ENCODE assay signal across 11 cellular contexts in the genomic region with DNA sequence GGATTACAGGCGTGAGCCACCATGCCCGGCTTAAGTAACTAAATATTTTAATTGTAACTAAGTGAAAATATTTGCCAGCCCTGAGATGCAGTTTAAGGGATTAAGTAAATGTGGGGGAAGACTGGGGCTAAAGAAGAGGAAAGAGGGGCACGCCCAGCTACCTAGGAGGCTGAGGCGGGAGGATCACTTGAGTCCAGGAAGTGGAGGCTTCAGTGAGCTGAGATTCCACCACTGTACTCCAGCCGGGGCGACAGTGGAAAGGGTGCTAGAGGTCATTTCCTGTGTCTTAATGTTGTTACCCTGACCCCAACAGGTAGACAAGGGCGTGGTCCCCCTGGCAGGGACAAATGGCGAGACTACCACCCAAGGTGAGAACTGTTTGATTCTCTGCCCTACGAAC. TPM values are rescaled to one million over a fixed set of nuclear protein-coding genes. Genes with fewer than 3 reads are reported as not detected.
DNase-seq lines count a peak whose midpoint lies in the region; ATAC-seq and TF ChIP-seq lines count a peak whose summit lies in the region.
"Had no signal": no experiment of that assay in that cellular context is flagged by ENCODE, and none has a peak within 500 bp of the region (broad histone marks: within the 10 kb centered on the region; RNA-seq: fewer than 3 reads in every experiment).

No MANE protein-coding gene starts in this region.

- H3K27me3 Mint-ChIP-seq in activated T-helper 17 cell treated with anti-CD3 and anti-CD28 coated beads, Interleukin-2, amount 50 U/mL, for 72 hours = no peaks in the 10 kb centered on the region

- H3K79me1 ChIP-seq in mesenchymal stem cell (replicated peaks; ENCODE audit: low read length, poor library complexity, severe bottlenecking) = peaks cover 11% of the 10 kb centered on the region

- H3K9me3 ChIP-seq in right atrium auricular region (no peaks in the 10 kb centered on the region), mesenchymal stem cell (ENCODE audit: control insufficient read depth, low read length) (no peaks in the 10 kb centered on the region), upper lobe of right lung (no peaks in the 10 kb centered on the region)
- H3K9me3 ChIP-seq: mucosa of descending colon had no signal

- no peak overlapping the region for H2BK5ac ChIP-seq in mesenchymal stem cell (ENCODE audit: low read depth, low read length, poor library complexity, severe bottlenecking)

- H2BK12ac ChIP-seq in mesenchymal stem cell (ENCODE audit: low read length in 2 of 2) = no peak overlapping the region

- H2BK120ac ChIP-seq in mesenchymal stem cell (ENCODE audit: low read depth, low read length) = no peak overlapping the region

- intact Hi-C loops in Right ventricle myocardium inferior (cut with DNase I) = loop anchor here (5.0 kb wide), 1 partner anchor 261 kb away; a partner anchor contains a TSS
- intact Hi-C loops in upper lobe of right lung (cut with DNase I) = no loop called here

- H3K36me3 ChIP-seq in right atrium auricular region = peaks cover 71% of the 10 kb centered on the region
- H3K36me3 ChIP-seq in mesenchymal stem cell (ENCODE audit: control insufficient read depth in 1 of 2, insufficient read depth in 2 of 2, low read depth in 1 of 2, low read length in 2 of 2) = peaks cover 60 to 65% of the 10 kb centered on the region in 2 experiments
- peaks cover 64% of the 10 kb centered on the region for H3K36me3 ChIP-seq in upper lobe of right lung

- DNase-seq in right atrium auricular region (ENCODE audit: low spot score) (no peak), Right ventricle myocardium inferior (ENCODE audit: missing footprints) (no peak), mesenchymal stem cell (no peak), upper lobe of right lung (no peak), NOMO-1 treated with dmso at 0.1 percent for 144 hours (lab: John Stamatoyannopoulos, UW; ENCODE audit: unreplicated experiment) (no peak), kidney glomerular epithelial cell (lab: John Stamatoyannopoulos, UW) (no peak)
- DNase-seq: NCI-H2171 had no signal

- H3K9me3 Mint-ChIP-seq in activated T-helper 17 cell treated with anti-CD3 and anti-CD28 coated beads, Interleukin-2, amount 50 U/mL, for 72 hours = no peaks in the 10 kb centered on the region

- WGBS in mesenchymal stem cell = 94% methylated on average over 9 of the region's 9 CpGs

- H3K27me3 ChIP-seq in right atrium auricular region = no peaks in the 10 kb centered on the region
- no peaks in the 10 kb centered on the region for H3K27me3 ChIP-seq in mesenchymal stem cell (ENCODE audit: control insufficient read depth in 1 of 2, insufficient read depth in 1 of 2, low read length in 2 of 2)
- H3K27me3 ChIP-seq in upper lobe of right lung = no peaks in the 10 kb centered on the region

- peak overlapping the region; percentile 5 for H4K8ac ChIP-seq in mesenchymal stem cell (ENCODE audit: low read length)

- H3K4me2 ChIP-seq in mesenchymal stem cell (ENCODE audit: low read length, poor library complexity, severe bottlenecking) = no peak overlapping the region

- peak overlapping the region in 1 of 2 experiments; percentile 19 for H3K14ac ChIP-seq in mesenchymal stem cell (ENCODE audit: low read length in 2 of 2)

- peak overlapping the region; percentile 73 for H3K27ac Mint-ChIP-seq in activated T-helper 17 cell treated with anti-CD3 and anti-CD28 coated beads, Interleukin-2, amount 50 U/mL, for 72 hours

- H3K9ac ChIP-seq in mesenchymal stem cell (ENCODE audit: low read length) = peak overlapping the region; percentile 100

- H4K91ac ChIP-seq in mesenchymal stem cell (ENCODE audit: low read length) = no peak overlapping the region

- H3K18ac ChIP-seq in mesenchymal stem cell (ENCODE audit: low read depth in 1 of 2, low read length in 2 of 2) = no peak overlapping the region

- H2AK5ac ChIP-seq in mesenchymal stem cell (ENCODE audit: low read length, severe bottlenecking) = no peak overlapping the region

- H2AFZ ChIP-seq in mesenchymal stem cell (ENCODE audit: low read depth, low read length) = no peak overlapping the region

- H3K4me3 Mint-ChIP-seq in activated T-helper 17 cell treated with anti-CD3 and anti-CD28 coated beads, Interleukin-2, amount 50 U/mL, for 72 hours = peak overlapping the region; percentile 67

- H3K4me1 ChIP-seq in right atrium auricular region (peaks cover 0 to 59% of the 10 kb centered on the region in 2 donors), mesenchymal stem cell (ENCODE audit: control insufficient read depth, insufficient read depth, low read depth, low read length) (peaks cover 36% of the 10 kb centered on the region), upper lobe of right lung (peaks cover 38% of the 10 kb centered on the region)

- peak overlapping the region; percentile 71 to 96 for H3K27ac ChIP-seq in right atrium auricular region
- no peak overlapping the region for H3K27ac ChIP-seq in mesenchymal stem cell (ENCODE audit: low read length, poor library complexity, severe bottlenecking)
- peak overlapping the region; percentile 11 for H3K27ac ChIP-seq in upper lobe of right lung

- TF ChIP-seq CTCF in right atrium auricular region (IDR thresholded peaks at IDR 0.05) = no peak
- no peak for TF ChIP-seq CTCF in upper lobe of right lung (IDR thresholded peaks at IDR 0.05)

- H3K4ac ChIP-seq in mesenchymal stem cell (ENCODE audit: low read depth in 1 of 2, low read length in 2 of 2) = no peak overlapping the region

- H3K23ac ChIP-seq in mesenchymal stem cell (ENCODE audit: low read length in 2 of 2) = peak overlapping the region in 1 of 2 experiments; percentile 40

- no peak for ATAC-seq in Right ventricle myocardium inferior
- ATAC-seq in activated T-helper 17 cell treated with anti-CD3 and anti-CD28 coated beads, Interleukin-2, amount 50 U/mL, for 72 hours (replicated peaks) = no peak
- ATAC-seq in upper lobe of right lung = no peak
- no peak for ATAC-seq in GM21390 (IDR thresholded peaks at IDR 0.05; ENCODE audit: unreplicated experiment)
- ATAC-seq: mucosa of descending colon had no signal

- peaks cover 89% of the 10 kb centered on the region for H3K36me3 Mint-ChIP-seq in activated T-helper 17 cell treated with anti-CD3 and anti-CD28 coated beads, Interleukin-2, amount 50 U/mL, for 72 hours (ENCODE audit: low read depth)

- peaks cover 9% of the 10 kb centered on the region for H3K4me1 Mint-ChIP-seq in activated T-helper 17 cell treated with anti-CD3 and anti-CD28 coated beads, Interleukin-2, amount 50 U/mL, for 72 hours

- H2BK15ac ChIP-seq in mesenchymal stem cell (ENCODE audit: low read depth, poor library complexity, severe bottlenecking) = no peak overlapping the region

- H3K4me3 ChIP-seq in right atrium auricular region = peak overlapping the region in 1 of 2 donors; percentile 7
- peak overlapping the region; percentile 14 to 98 for H3K4me3 ChIP-seq in mesenchymal stem cell (ENCODE audit: insufficient read depth in 1 of 2, low read depth in 1 of 2, low read length in 2 of 2)
- no peak overlapping the region for H3K4me3 ChIP-seq in upper lobe of right lung
- H3K4me3 ChIP-seq: mucosa of descending colon had no signal

RNA-seq across cellular contexts. Expression of a gene that starts 2.8 kb away (rescaled TPM):
- 1,000 to 10,000 TPM; 2,869 to 3,626 TPM for total RNA-seq in right atrium auricular region
- 4,126 TPM for total RNA-seq in Right ventricle myocardium inferior
- 1,000 to 10,000 TPM; 2,200 to 3,862 TPM for total RNA-seq in activated T-helper 17 cell treated with anti-CD3 and anti-CD28 coated beads, Interleukin-2, amount 50 U/mL, for 72 hours
- polyA plus RNA-seq in mesenchymal stem cell (2013, experiment 1 of 2) = 915 TPM
- 888 TPM for polyA plus RNA-seq in mesenchymal stem cell (2013, experiment 2 of 2)
- 689 TPM for total RNA-seq in upper lobe of right lung

RNA-seq across cellular contexts. Expression of a gene that starts 7.5 kb away (rescaled TPM):
- total RNA-seq in right atrium auricular region (10 to 100 TPM; 23.2 to 32.7 TPM), Right ventricle myocardium inferior (37.8 TPM), upper lobe of right lung (74.2 TPM)
- total RNA-seq in activated T-helper 17 cell treated with anti-CD3 and anti-CD28 coated beads, Interleukin-2, amount 50 U/mL, for 72 hours = 100 to 1,000 TPM; 111 to 147 TPM
- polyA plus RNA-seq in mesenchymal stem cell (2013, experiment 1 of 2) = 94.1 TPM
- 95.2 TPM for polyA plus RNA-seq in mesenchymal stem cell (2013, experiment 2 of 2)

RNA-seq across cellular contexts. Expression of a gene that starts 23.4 kb away (rescaled TPM):
- total RNA-seq in right atrium auricular region (under 1 TPM in 1 of 2 donors, not detected in 1; 0.43 TPM), Right ventricle myocardium inferior (0.51 TPM), upper lobe of right lung (1.4 TPM)
- 1 to 10 TPM; 1.1 to 3.7 TPM for total RNA-seq in activated T-helper 17 cell treated with anti-CD3 and anti-CD28 coated beads, Interleukin-2, amount 50 U/mL, for 72 hours
- 0.28 TPM for polyA plus RNA-seq in mesenchymal stem cell (2013, experiment 1 of 2)
- polyA plus RNA-seq in mesenchymal stem cell (2013, experiment 2 of 2) = 0.29 TPM
- total RNA-seq: Daoy had no signal

RNA-seq across cellular contexts. Expression of a gene that starts 27.7 kb away (rescaled TPM):
- total RNA-seq in right atrium auricular region = 100 to 1,000 TPM; 129 to 140 TPM
- 61.5 TPM for total RNA-seq in Right ventricle myocardium inferior
- 100 to 1,000 TPM in 1 of 2 donors, 10 to 100 TPM in 1; 34.7 to 107 TPM for total RNA-seq in activated T-helper 17 cell treated with anti-CD3 and anti-CD28 coated beads, Interleukin-2, amount 50 U/mL, for 72 hours
- 36.0 TPM for polyA plus RNA-seq in mesenchymal stem cell (2013, experiment 1 of 2)
- polyA plus RNA-seq in mesenchymal stem cell (2013, experiment 2 of 2) = 34.5 TPM
- total RNA-seq in upper lobe of right lung = 93.6 TPM

RNA-seq across cellular contexts. Expression of a gene that starts 37.3 kb away (rescaled TPM):
- total RNA-seq in right atrium auricular region (not detected), Right ventricle myocardium inferior (not detected), upper lobe of right lung (not detected)
- 1 to 10 TPM; 1.9 to 7.4 TPM for total RNA-seq in activated T-helper 17 cell treated with anti-CD3 and anti-CD28 coated beads, Interleukin-2, amount 50 U/mL, for 72 hours
- polyA plus RNA-seq in mesenchymal stem cell (2013, experiment 1 of 2) = 0.08 TPM
- polyA plus RNA-seq in mesenchymal stem cell (2013, experiment 2 of 2) = 0.05 TPM
- total RNA-seq: Daoy had no signal
